In the genomic region with DNA sequence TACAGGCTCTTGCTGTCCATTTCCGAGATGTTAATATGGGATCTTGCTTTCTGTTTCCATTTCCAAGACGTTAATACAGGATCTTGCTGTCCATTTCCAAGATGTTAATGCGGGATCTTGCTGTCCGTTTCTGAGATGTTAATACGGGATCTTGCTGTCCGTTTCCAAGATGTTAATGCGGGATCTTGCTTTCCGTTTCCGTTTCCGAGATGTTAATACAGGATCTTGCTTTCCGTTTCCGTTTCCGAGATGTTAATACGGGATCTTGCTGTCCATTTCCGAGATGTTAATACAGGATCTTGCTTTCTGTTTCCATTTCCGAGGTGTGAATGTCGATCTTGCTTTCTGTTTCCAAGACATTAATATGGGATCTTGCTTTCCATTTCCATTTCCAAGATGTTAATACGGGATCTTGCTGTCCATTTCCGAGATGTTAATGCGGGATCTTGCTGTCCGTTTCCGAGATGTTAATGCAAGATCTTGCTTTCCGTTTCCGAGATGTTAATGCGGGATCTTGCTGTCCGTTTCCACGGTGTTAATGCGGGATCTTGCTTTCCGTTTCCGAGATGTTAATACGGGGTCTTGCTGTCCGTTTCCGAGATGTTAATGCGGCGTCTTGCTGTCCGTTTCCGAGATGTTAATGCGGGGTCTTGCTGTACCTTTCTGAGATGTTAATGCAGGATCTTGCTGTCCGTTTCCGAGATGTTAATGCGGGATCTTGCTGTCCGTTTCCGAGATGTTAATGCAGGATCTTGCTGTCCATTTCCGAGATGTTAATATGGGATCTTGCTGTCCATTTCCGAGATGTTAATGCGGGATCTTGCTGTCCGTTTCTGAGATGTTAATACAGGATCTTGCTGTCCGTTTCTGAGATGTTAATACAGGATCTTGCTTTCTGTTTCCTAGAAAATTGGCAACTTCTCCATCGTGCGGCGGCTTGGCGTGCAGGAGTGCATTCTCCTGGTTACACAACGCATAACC, we compare ENCODE assay signal across 15 cellular contexts. TPM values are rescaled to one million over a fixed set of nuclear protein-coding genes. Genes with fewer than 3 reads are reported as not detected.
DNase-seq lines count a peak whose midpoint lies in the region; ATAC-seq, FAIRE-seq and TF ChIP-seq lines count a peak whose summit lies in the region.
"Had no signal": no experiment of that assay in that cellular context is flagged by ENCODE, and none has a peak within 500 bp of the region (broad histone marks: within the 10 kb centered on the region; RNA-seq: fewer than 3 reads in every experiment).

No MANE protein-coding gene starts in this region.

- H3K27ac ChIP-seq in SK-N-MC (no peak overlapping the region), pancreas (no peak overlapping the region)
- H3K27ac ChIP-seq: Peyer's patch, tibial nerve had no signal

- H3K27me3 ChIP-seq in pancreas: no peaks in the 10 kb centered on the region
- H3K27me3 ChIP-seq: Peyer's patch, tibial nerve had no signal

- H3K9me3 ChIP-seq in SK-N-MC (ENCODE audit: low read depth, low read length) (no peaks in the 10 kb centered on the region), pancreas (no peaks in the 10 kb centered on the region)
- H3K9me3 ChIP-seq: Peyer's patch had no signal

- in situ Hi-C loops in GM13977 (cut with MboI; ENCODE audit: low pct_unique_long_range_greater_than_20kb, low sequenced_read_pairs, unreplicated experiment): no loop called here

- no peak overlapping the region for H3K27ac Mint-ChIP-seq in stimulated activated naive B cell treated with anti-CD40 and anti-IgM and Interleukin-4, amounts not matched to agents 10 μg/mL and 1 μg/mL and 100 μg/mL, for 72 hours
- H3K27ac Mint-ChIP-seq: WTC11 had no signal

- TF ChIP-seq POLR2A in GM12892 (IDR thresholded peaks at IDR 0.05; ENCODE audit: low read depth, low read length): no peak

- H3K9me3 Mint-ChIP-seq in stimulated activated naive B cell treated with anti-CD40 and anti-IgM and Interleukin-4, amounts not matched to agents 10 μg/mL and 1 μg/mL and 100 μg/mL, for 72 hours: peaks cover 5 to 9% of the 10 kb centered on the region in 2 donors
- H3K9me3 Mint-ChIP-seq in activated T-cell treated with anti-CD3 and anti-CD28 coated beads, Interleukin-2, amount 50 U/mL, for 4 hours: no peaks in the 10 kb centered on the region

- H3K4me3 Mint-ChIP-seq in stimulated activated naive B cell treated with anti-CD40 and anti-IgM and Interleukin-4, amounts not matched to agents 10 μg/mL and 1 μg/mL and 100 μg/mL, for 72 hours: no peak overlapping the region
- no peak overlapping the region for H3K4me3 Mint-ChIP-seq in activated T-cell treated with anti-CD3 and anti-CD28 coated beads, Interleukin-2, amount 50 U/mL, for 4 hours
- H3K4me3 Mint-ChIP-seq: neural crest cell, WTC11 had no signal

- H3K4me1 ChIP-seq in pancreas: no peaks in the 10 kb centered on the region
- H3K4me1 ChIP-seq: Peyer's patch, tibial nerve had no signal

- no peaks in the 10 kb centered on the region for H3K27me3 Mint-ChIP-seq in stimulated activated naive B cell treated with anti-CD40 and anti-IgM and Interleukin-4, amounts not matched to agents 10 μg/mL and 1 μg/mL and 100 μg/mL, for 72 hours
- H3K27me3 Mint-ChIP-seq in activated T-cell treated with anti-CD3 and anti-CD28 coated beads, Interleukin-2, amount 50 U/mL, for 4 hours (ENCODE audit: low read depth): no peaks in the 10 kb centered on the region

- WGBS in pancreas, 2 donors: 85 to 87% methylated on average over 53 of the region's 53 CpGs

- peak in 2 of 4 donors; percentile 23 to 30 for ATAC-seq in pancreas
- no peak for ATAC-seq in stimulated activated naive B cell treated with anti-CD40 and anti-IgM and Interleukin-4, amounts not matched to agents 10 μg/mL and 1 μg/mL and 100 μg/mL, for 72 hours (replicated peaks)
- ATAC-seq in activated T-cell treated with anti-CD3 and anti-CD28 coated beads, Interleukin-2, amount 50 U/mL, for 4 hours: no peak
- ATAC-seq: WTC11 had no signal

- intact Hi-C loops in pancreas (cut with DNase I): no loop called here

- FAIRE-seq in GM12892 (lab: Jason Lieb, UNC) (peak; percentile 100), pancreas (lab: Jason Lieb, UNC) (peak; percentile 97)

- H3K4me3 ChIP-seq in SK-N-MC (no peak overlapping the region), fibroblast of mammary gland (ENCODE audit: control insufficient read depth, low read depth, low read length) (no peak overlapping the region), pancreas (no peak overlapping the region)
- H3K4me3 ChIP-seq: Peyer's patch, tibial nerve had no signal

- H3K4me1 Mint-ChIP-seq in stimulated activated naive B cell treated with anti-CD40 and anti-IgM and Interleukin-4, amounts not matched to agents 10 μg/mL and 1 μg/mL and 100 μg/mL, for 72 hours: peaks cover 6 to 18% of the 10 kb centered on the region in 2 donors
- peaks cover 11% of the 10 kb centered on the region for H3K4me1 Mint-ChIP-seq in activated T-cell treated with anti-CD3 and anti-CD28 coated beads, Interleukin-2, amount 50 U/mL, for 4 hours (ENCODE audit: low read depth)
- H3K4me1 Mint-ChIP-seq: neural crest cell, WTC11 had no signal

- H3K36me3 ChIP-seq in SK-N-MC (ENCODE audit: insufficient read depth, low read length) (peaks cover 30% of the 10 kb centered on the region), pancreas (peaks cover 0 to 52% (median 2%) of the 10 kb centered on the region in 3 donors)

- no peak overlapping the region for H3K9ac ChIP-seq in SK-N-MC (ENCODE audit: insufficient read length)

- TF ChIP-seq CTCF in fibroblast of mammary gland (conservative IDR thresholded peaks at IDR 0.05; ENCODE audit: control insufficient read depth, insufficient read depth, low read depth, low read length): no peak
- no peak for TF ChIP-seq CTCF in pancreas (IDR thresholded peaks at IDR 0.05)
- no peak for TF ChIP-seq CTCF in GM13977 (IDR thresholded peaks at IDR 0.05; ENCODE audit: extremely low read depth, insufficient read depth, missing control alignments)

- DNase-seq in GM12892 (ENCODE audit: insufficient read length) (no peak), SK-N-MC (ENCODE audit: low read depth, low spot score) (peak; percentile 14), fibroblast of mammary gland (ENCODE audit: low read depth) (peak; percentile 44), pancreas (no peak), GM13977 (ENCODE audit: low spot score) (no peak), NCI-H2107 (lab: John Stamatoyannopoulos, UW) (no peak)
- DNase-seq in stimulated activated naive B cell treated with anti-CD40 and anti-IgM and Interleukin-4, amounts not matched to agents 10 μg/mL and 1 μg/mL and 100 μg/mL, for 72 hours: no peak
- no peak for DNase-seq in activated T-cell treated with anti-CD3 and anti-CD28 coated beads, Interleukin-2, amount 50 U/mL, for 4 hours
- DNase-seq: DMS153, glutamatergic neuron, NCI-H1436, Peyer's patch had no signal

- peaks cover 58 to 71% of the 10 kb centered on the region in 2 donors for H3K36me3 Mint-ChIP-seq in stimulated activated naive B cell treated with anti-CD40 and anti-IgM and Interleukin-4, amounts not matched to agents 10 μg/mL and 1 μg/mL and 100 μg/mL, for 72 hours
- H3K36me3 Mint-ChIP-seq in activated T-cell treated with anti-CD3 and anti-CD28 coated beads, Interleukin-2, amount 50 U/mL, for 4 hours (ENCODE audit: insufficient read depth): peaks cover 42% of the 10 kb centered on the region

RNA-seq across cellular contexts. Expression of gene PEX11G, which starts 38.3 kb away (rescaled TPM):
- 0.87 TPM for polyA plus RNA-seq in GM12892 (2012; ENCODE audit: missing spikeins)
- total RNA-seq in pancreas: 1 to 10 TPM; 1.5 to 3.2 (median 2.2) TPM
- polyA plus RNA-seq in pancreas: 1 to 10 TPM; 5.9 to 6.8 TPM
- total RNA-seq in activated T-cell treated with anti-CD3 and anti-CD28 coated beads, Interleukin-2, amount 50 U/mL, for 4 hours: 1 to 10 TPM in 1 of 3 donors, under 1 TPM in 2; 0.76 to 1.1 (median 0.90) TPM

Comparison
In these comparisons a context has a peak if more than half of its experiments do, and no peak if none do; other contexts are left out.
1. DNase-seq: peak in SK-N-MC (single experiment) and fibroblast of mammary gland (single experiment); none in GM12892 (single experiment), pancreas (0 of 6), stimulated activated naive B cell treated with anti-CD40 and anti-IgM and Interleukin-4, amounts not matched to agents 10 μg/mL and 1 μg/mL and 100 μg/mL, for 72 hours (single experiment), activated T-cell treated with anti-CD3 and anti-CD28 coated beads, Interleukin-2, amount 50 U/mL, for 4 hours (single experiment), GM13977 (single experiment) and NCI-H2107 (single experiment).